In genomic region chr17:81329927-81330883, GRCh38 we compare ENCODE assay signal across 12 cellular contexts. TPM values are rescaled to one million over a fixed set of nuclear protein-coding genes. Genes with fewer than 3 reads are reported as not detected.
DNase-seq lines count a peak whose midpoint lies in the region; ATAC-seq and TF ChIP-seq lines count a peak whose summit lies in the region.
"Had no signal": no experiment of that assay in that cellular context is flagged by ENCODE, and none has a peak within 500 bp of the region (broad histone marks: within the 10 kb centered on the region; RNA-seq: fewer than 3 reads in every experiment).

No MANE protein-coding gene starts in this region.

- H3K4me3 Mint-ChIP-seq in osteocyte (ENCODE audit: unreplicated experiment): no peak overlapping the region
- H3K4me3 Mint-ChIP-seq in activated T-helper 1 cell treated with anti-CD3 and anti-CD28 coated beads, Interleukin-12 subunit alpha, Interleukin-12 subunit beta, Interleukin-2, Interleukin-4 antibody, amounts not matched to agents 30 ng/mL and 10 ng/mL and 1 ng/mL, durations not matched to agents 14 hours and 24 hours and 36 hours: no peak overlapping the region
- H3K4me3 Mint-ChIP-seq: activated T-cell treated with anti-CD3 and anti-CD28 coated beads, Interleukin-2, amount 50 U/mL, for 24 hours had no signal

- WGBS in esophagus, 2 donors: 54 to 58% methylated on average over 23 of the region's 23 CpGs

- H3K27me3 ChIP-seq in esophagus (ENCODE audit: control insufficient read depth in 1 of 2, insufficient read depth in 2 of 2, low read length in 2 of 2): no peaks in the 10 kb centered on the region
- H3K27me3 ChIP-seq: ovary had no signal

- intact Hi-C loops in activated T-helper 1 cell treated with anti-CD3 and anti-CD28 coated beads, Interleukin-12 subunit alpha, Interleukin-12 subunit beta, Interleukin-2, Interleukin-4 antibody, amounts not matched to agents 30 ng/mL and 10 ng/mL and 1 ng/mL, durations not matched to agents 14 hours and 24 hours and 36 hours (cut with micrococcal nuclease): no loop called here

- H3K4me1 ChIP-seq in esophagus (ENCODE audit: control insufficient read depth in 2 of 2, insufficient read depth in 2 of 2, low read length in 1 of 2): peaks cover 21 to 36% of the 10 kb centered on the region in 2 donors

- peak overlapping the region; percentile 62 for H3K27ac Mint-ChIP-seq in osteocyte (ENCODE audit: unreplicated experiment)
- H3K27ac Mint-ChIP-seq in activated T-helper 1 cell treated with anti-CD3 and anti-CD28 coated beads, Interleukin-12 subunit alpha, Interleukin-12 subunit beta, Interleukin-2, Interleukin-4 antibody, amounts not matched to agents 30 ng/mL and 10 ng/mL and 1 ng/mL, durations not matched to agents 14 hours and 24 hours and 36 hours: no peak overlapping the region
- H3K27ac Mint-ChIP-seq: activated T-cell treated with anti-CD3 and anti-CD28 coated beads, Interleukin-2, amount 50 U/mL, for 24 hours had no signal

- DNase-seq in DMS53 (lab: John Stamatoyannopoulos, UW): peak; percentile 91
- DNase-seq in NCI-H510A treated with DMSO at 0.1 percent for 48 hours (lab: John Stamatoyannopoulos, UW): peak; percentile 85
- DNase-seq in osteocyte (ENCODE audit: extremely low spot score, unreplicated experiment): no peak
- DNase-seq in activated CD8-positive, alpha-beta memory T cell treated with anti-CD3 and anti-CD28 coated beads, Interleukin-2, amount 50 U/mL, for 4 hours: no peak
- DNase-seq in activated T-helper 1 cell treated with anti-CD3 and anti-CD28 coated beads, Interleukin-12 subunit alpha, Interleukin-12 subunit beta, Interleukin-2, Interleukin-4 antibody, amounts not matched to agents 30 ng/mL and 10 ng/mL and 1 ng/mL, durations not matched to agents 14 hours and 24 hours and 36 hours (ENCODE audit: low spot score): no peak
- DNase-seq in SHP77 treated with DMSO at 0.1 percent for 48 hours (lab: John Stamatoyannopoulos, UW): no peak
- DNase-seq: activated T-cell treated with anti-CD3 and anti-CD28 coated beads, Interleukin-2, amount 50 U/mL, for 24 hours; erythroblast; stimulated activated naive CD8-positive, alpha-beta T cell treated with anti-CD3 and anti-CD28 coated beads, Interleukin-15, Interleukin-2, amounts not matched to agents 100 U/mL and 50 U/mL, for 24 hours had no signal

- H3K4me3 ChIP-seq in esophagus (ENCODE audit: low read depth in 1 of 2, low read length in 2 of 2): peak overlapping the region in 1 of 2 donors; percentile 13
- H3K4me3 ChIP-seq: ovary had no signal

- peaks cover 7% of the 10 kb centered on the region for H3K27me3 Mint-ChIP-seq in osteocyte (ENCODE audit: unreplicated experiment)
- peaks cover 3% of the 10 kb centered on the region for H3K27me3 Mint-ChIP-seq in activated T-helper 1 cell treated with anti-CD3 and anti-CD28 coated beads, Interleukin-12 subunit alpha, Interleukin-12 subunit beta, Interleukin-2, Interleukin-4 antibody, amounts not matched to agents 30 ng/mL and 10 ng/mL and 1 ng/mL, durations not matched to agents 14 hours and 24 hours and 36 hours (ENCODE audit: insufficient read depth)

- H3K9me3 ChIP-seq in esophagus (ENCODE audit: control insufficient read depth in 2 of 2, insufficient read depth in 1 of 2, low read depth in 1 of 2, low read length in 1 of 2): no peaks in the 10 kb centered on the region
- H3K9me3 ChIP-seq: ovary had no signal

- no peak for TF ChIP-seq CTCF in osteocyte (IDR thresholded peaks at IDR 0.05)

- no peak for ATAC-seq in GM21723 (IDR thresholded peaks at IDR 0.05; ENCODE audit: unreplicated experiment)
- ATAC-seq: stimulated activated naive CD8-positive, alpha-beta T cell treated with anti-CD3 and anti-CD28 coated beads, Interleukin-15, Interleukin-2, amounts not matched to agents 100 U/mL and 50 U/mL, for 24 hours had no signal

- H3K4me1 Mint-ChIP-seq in osteocyte (ENCODE audit: unreplicated experiment): peaks cover 43% of the 10 kb centered on the region
- no peaks in the 10 kb centered on the region for H3K4me1 Mint-ChIP-seq in activated T-helper 1 cell treated with anti-CD3 and anti-CD28 coated beads, Interleukin-12 subunit alpha, Interleukin-12 subunit beta, Interleukin-2, Interleukin-4 antibody, amounts not matched to agents 30 ng/mL and 10 ng/mL and 1 ng/mL, durations not matched to agents 14 hours and 24 hours and 36 hours (ENCODE audit: low read depth)

- no peaks in the 10 kb centered on the region for H3K36me3 ChIP-seq in esophagus (ENCODE audit: control insufficient read depth in 2 of 2, insufficient read depth in 2 of 2, low read length in 1 of 2)
- H3K36me3 ChIP-seq: ovary had no signal

- no peaks in the 10 kb centered on the region for H3K9me3 Mint-ChIP-seq in osteocyte (ENCODE audit: unreplicated experiment)
- H3K9me3 Mint-ChIP-seq in activated T-helper 1 cell treated with anti-CD3 and anti-CD28 coated beads, Interleukin-12 subunit alpha, Interleukin-12 subunit beta, Interleukin-2, Interleukin-4 antibody, amounts not matched to agents 30 ng/mL and 10 ng/mL and 1 ng/mL, durations not matched to agents 14 hours and 24 hours and 36 hours: no peaks in the 10 kb centered on the region
- H3K9me3 Mint-ChIP-seq: activated T-cell treated with anti-CD3 and anti-CD28 coated beads, Interleukin-2, amount 50 U/mL, for 24 hours had no signal

- peak overlapping the region; percentile 87 to 90 for H3K27ac ChIP-seq in esophagus (ENCODE audit: low read depth in 2 of 2, low read length in 1 of 2)

- no peaks in the 10 kb centered on the region for H3K36me3 Mint-ChIP-seq in osteocyte (ENCODE audit: unreplicated experiment)
- no peaks in the 10 kb centered on the region for H3K36me3 Mint-ChIP-seq in activated T-helper 1 cell treated with anti-CD3 and anti-CD28 coated beads, Interleukin-12 subunit alpha, Interleukin-12 subunit beta, Interleukin-2, Interleukin-4 antibody, amounts not matched to agents 30 ng/mL and 10 ng/mL and 1 ng/mL, durations not matched to agents 14 hours and 24 hours and 36 hours (ENCODE audit: low read depth)

RNA-seq across cellular contexts. Expression of gene SLC38A10, which starts 35.1 kb away (rescaled TPM):
- polyA plus RNA-seq in esophagus: 10 to 100 TPM; 22.9 to 40.5 TPM
- total RNA-seq in osteocyte: 120 TPM in 2 replicates
- 99.7 and 101 TPM in 2 replicates for total RNA-seq in activated T-helper 1 cell treated with anti-CD3 and anti-CD28 coated beads, Interleukin-12 subunit alpha, Interleukin-12 subunit beta, Interleukin-2, Interleukin-4 antibody, amounts not matched to agents 30 ng/mL and 10 ng/mL and 1 ng/mL, durations not matched to agents 14 hours and 24 hours and 36 hours

Comparison
In these comparisons a context has a peak if more than half of its experiments do, and no peak if none do; other contexts are left out.
1. DNase-seq: peak in DMS53 (single experiment) and NCI-H510A treated with DMSO at 0.1 percent for 48 hours (single experiment); none in osteocyte (single experiment), activated CD8-positive, alpha-beta memory T cell treated with anti-CD3 and anti-CD28 coated beads, Interleukin-2, amount 50 U/mL, for 4 hours (single experiment), activated T-helper 1 cell treated with anti-CD3 and anti-CD28 coated beads, Interleukin-12 subunit alpha, Interleukin-12 subunit beta, Interleukin-2, Interleukin-4 antibody, amounts not matched to agents 30 ng/mL and 10 ng/mL and 1 ng/mL, durations not matched to agents 14 hours and 24 hours and 36 hours (single experiment) and SHP77 treated with DMSO at 0.1 percent for 48 hours (single experiment).